ENCODE assay signal across 21 cellular contexts in genomic region chr13:27023385-27023784, GRCh38.
DNase-seq lines count a peak whose midpoint lies in the region; ATAC-seq and TF ChIP-seq lines count a peak whose summit lies in the region.
"Had no signal": no experiment of that assay in that cellular context is flagged by ENCODE, and none has a peak within 500 bp of the region (broad histone marks: within the 10 kb centered on the region; RNA-seq: fewer than 3 reads in every experiment).

No MANE protein-coding gene starts in this region.

- H2BK5ac ChIP-seq in trophoblast cell (ENCODE audit: low read depth, low read length, poor library complexity): no peak overlapping the region

- no peak overlapping the region for H4K8ac ChIP-seq in trophoblast cell (ENCODE audit: low read depth, low read length)

- no peaks in the 10 kb centered on the region for H3K36me3 ChIP-seq in HEK293 (ENCODE audit: control insufficient read depth in 2 of 2, insufficient read depth in 1 of 2, low read length in 2 of 2)
- no peaks in the 10 kb centered on the region for H3K36me3 ChIP-seq in WERI-Rb-1
- no peaks in the 10 kb centered on the region for H3K36me3 ChIP-seq in gastroesophageal sphincter
- H3K36me3 ChIP-seq in stomach: no peaks in the 10 kb centered on the region
- H3K36me3 ChIP-seq in CD8-positive, alpha-beta memory T cell (ENCODE audit: insufficient read depth, low read length): no peaks in the 10 kb centered on the region
- no peaks in the 10 kb centered on the region for H3K36me3 ChIP-seq in trophoblast cell (ENCODE audit: control insufficient read depth in 1 of 2, insufficient read depth in 2 of 2, low read length in 2 of 2)
- H3K36me3 ChIP-seq: HAP-1, SJCRH30, suprapubic skin had no signal

- H3K4me2 ChIP-seq in trophoblast cell (ENCODE audit: low read length): no peak overlapping the region

- no peak overlapping the region for H3K23ac ChIP-seq in trophoblast cell (ENCODE audit: low read length)

- peaks cover 2% of the 10 kb centered on the region for H3K79me1 ChIP-seq in trophoblast cell (ENCODE audit: low read length)

- no peak overlapping the region for H3K14ac ChIP-seq in trophoblast cell (ENCODE audit: low read length)

- ATAC-seq in gastroesophageal sphincter: no peak
- ATAC-seq in CD4-positive, alpha-beta T cell (ENCODE audit: poor library complexity): no peak
- ATAC-seq: effector memory CD8-positive, alpha-beta T cell had no signal

- H3K9me3 ChIP-seq in HEK293 (ENCODE audit: control insufficient read depth, insufficient read depth, low read depth, low read length) (no peaks in the 10 kb centered on the region), WERI-Rb-1 (ENCODE audit: severe bottlenecking) (no peaks in the 10 kb centered on the region), gastroesophageal sphincter (no peaks in the 10 kb centered on the region), stomach (no peaks in the 10 kb centered on the region), trophoblast cell (ENCODE audit: insufficient read depth, low read depth, low read length) (no peaks in the 10 kb centered on the region)
- no peaks in the 10 kb centered on the region for H3K9me3 ChIP-seq in CD8-positive, alpha-beta memory T cell (ENCODE audit: low read length)
- H3K9me3 ChIP-seq in CD4-positive, alpha-beta T cell (ENCODE audit: control insufficient read depth, low read length): no peaks in the 10 kb centered on the region
- H3K9me3 ChIP-seq: HAP-1, SJCRH30, suprapubic skin had no signal

- H3K4me1 ChIP-seq in HEK293 (ENCODE audit: control insufficient read depth, insufficient read depth, low read length) (no peaks in the 10 kb centered on the region; the same call in 1 of the 2 replicates), gastroesophageal sphincter (peaks cover 0 to 77% (median 13%) of the 10 kb centered on the region in 3 donors), stomach (peaks cover 26 to 53% (median 36%) of the 10 kb centered on the region in 4 donors), trophoblast cell (ENCODE audit: control insufficient read depth in 1 of 2, insufficient read depth in 2 of 2, low read length in 2 of 2) (peaks cover 2% of the 10 kb centered on the region in 2 experiments)
- no peaks in the 10 kb centered on the region for H3K4me1 ChIP-seq in CD8-positive, alpha-beta memory T cell (ENCODE audit: insufficient read depth, low read length)
- H3K4me1 ChIP-seq: HAP-1, parathyroid adenoma, suprapubic skin had no signal

- H2BK12ac ChIP-seq in trophoblast cell (ENCODE audit: low read length): no peak overlapping the region

- CTCF ChIA-PET in HEK293 (lab: Yijun Ruan, JAX): no interaction called here
- CTCF ChIA-PET in CD8-positive, alpha-beta memory T cell (lab: Charles Lee): interaction anchor here (1.1 kb wide), 1 partner anchor 352 kb away, joined by 3 read pairs; no protein-coding TSS in a partner anchor
- CTCF ChIA-PET in CD4-positive, alpha-beta T cell (lab: Charles Lee): interaction anchor here (1.0 kb wide), 1 partner anchor 10 kb away, joined by 3 read pairs; no protein-coding TSS in a partner anchor

- H3K27me3 ChIP-seq in WERI-Rb-1 (ENCODE audit: insufficient read depth, low read depth, severe bottlenecking) (no peaks in the 10 kb centered on the region), gastroesophageal sphincter (no peaks in the 10 kb centered on the region), stomach (no peaks in the 10 kb centered on the region), trophoblast cell (ENCODE audit: insufficient read depth, low read length) (no peaks in the 10 kb centered on the region)
- H3K27me3 ChIP-seq in CD8-positive, alpha-beta memory T cell (ENCODE audit: insufficient read depth, low read length, poor library complexity, severe bottlenecking): no peaks in the 10 kb centered on the region
- H3K27me3 ChIP-seq in CD4-positive, alpha-beta T cell (ENCODE audit: control insufficient read depth, insufficient read depth, low read length): peaks cover 8% of the 10 kb centered on the region
- H3K27me3 ChIP-seq: suprapubic skin had no signal

- no peak overlapping the region for H4K12ac ChIP-seq in trophoblast cell (ENCODE audit: low read depth, low read length)

- peak; percentile 22 for DNase-seq in WERI-Rb-1
- DNase-seq in stomach: no peak
- DNase-seq in NCI-H1092 treated with DMSO at 0.1 percent for 48 hours (lab: John Stamatoyannopoulos, UW): no peak
- no peak for DNase-seq in CD8-positive, alpha-beta memory T cell
- DNase-seq in trophoblast cell: no peak
- DNase-seq in CD4-positive, alpha-beta T cell: no peak
- DNase-seq: activated naive CD8-positive, alpha-beta T cell treated with anti-CD3 and anti-CD28 coated beads for 36 hours; CD4-positive, CD25-positive, alpha-beta regulatory T cell; effector memory CD8-positive, alpha-beta T cell; glutamatergic neuron; KBM-7; NCI-H187 had no signal

- TF ChIP-seq POLR2A in gastroesophageal sphincter (IDR thresholded peaks at IDR 0.05): no peak
- TF ChIP-seq POLR2A in stomach (IDR thresholded peaks at IDR 0.05): no peak

- H3K4me3 ChIP-seq in HEK293 (ENCODE audit: low read depth, low read length) (no peak overlapping the region), WERI-Rb-1 (ENCODE audit: low read depth, low read length) (no peak overlapping the region), gastroesophageal sphincter (no peak overlapping the region), stomach (no peak overlapping the region), trophoblast cell (ENCODE audit: low read depth, low read length) (no peak overlapping the region)
- no peak overlapping the region for H3K4me3 ChIP-seq in CD8-positive, alpha-beta memory T cell (ENCODE audit: low read length)
- H3K4me3 ChIP-seq: HAP-1, SJCRH30, suprapubic skin had no signal

- H3K36me3 Mint-ChIP-seq in CD8-positive, alpha-beta memory T cell: no peaks in the 10 kb centered on the region
- H3K36me3 Mint-ChIP-seq in CD4-positive, alpha-beta T cell (ENCODE audit: low read depth): no peaks in the 10 kb centered on the region
- H3K36me3 Mint-ChIP-seq: activated naive CD8-positive, alpha-beta T cell treated with anti-CD3 and anti-CD28 coated beads for 36 hours; CD4-positive, CD25-positive, alpha-beta regulatory T cell had no signal

- no peak overlapping the region for H3K18ac ChIP-seq in trophoblast cell (ENCODE audit: low read length)

- TF ChIP-seq CTCF in HEK293 (tag by site-specific recombination; IDR thresholded peaks at IDR 0.05) (no peak), WERI-Rb-1 (IDR thresholded peaks at IDR 0.05; ENCODE audit: low read depth, low read length) (peak; percentile 22; the same call in 1 of the 2 replicates), gastroesophageal sphincter (IDR thresholded peaks at IDR 0.05) (no peak), stomach (IDR thresholded peaks at IDR 0.05) (no peak)
- TF ChIP-seq CTCF in CD4-positive, alpha-beta T cell (IDR thresholded peaks at IDR 0.05): no peak

- H3K4me3 Mint-ChIP-seq in CD8-positive, alpha-beta memory T cell: no peak overlapping the region
- H3K4me3 Mint-ChIP-seq in CD4-positive, alpha-beta T cell: no peak overlapping the region
- H3K4me3 Mint-ChIP-seq: activated CD4-positive, alpha-beta T cell treated with anti-CD3 and anti-CD28 coated beads for 36 hours; activated naive CD8-positive, alpha-beta T cell treated with anti-CD3 and anti-CD28 coated beads for 36 hours; CD4-positive, CD25-positive, alpha-beta regulatory T cell; effector memory CD8-positive, alpha-beta T cell; memory B cell; nephron had no signal

- no peak overlapping the region for H3K4ac ChIP-seq in trophoblast cell (ENCODE audit: low read depth, low read length)

- H3K27me3 Mint-ChIP-seq in CD8-positive, alpha-beta memory T cell: peaks cover 3 to 6% of the 10 kb centered on the region in 2 donors
- peaks cover 26% of the 10 kb centered on the region for H3K27me3 Mint-ChIP-seq in CD4-positive, alpha-beta T cell
- H3K27me3 Mint-ChIP-seq: activated naive CD8-positive, alpha-beta T cell treated with anti-CD3 and anti-CD28 coated beads for 36 hours had no signal

- 56 to 68% methylated on average over 5 to 6 of the region's 7 CpGs for WGBS in gastroesophageal sphincter (ENCODE audit: low coverage in 1 of 2), 2 donors
- WGBS in stomach, 5 donors: 85 to 90% (median 88%) methylated on average over 7 of the region's 7 CpGs
- no CpG with 5 or more reads among the region's 7 CpGs for WGBS in trophoblast cell (ENCODE audit: extremely low coverage, insufficient coverage, insufficient read length)

- no peak overlapping the region for H3K27ac Mint-ChIP-seq in CD8-positive, alpha-beta memory T cell
- no peak overlapping the region for H3K27ac Mint-ChIP-seq in CD4-positive, alpha-beta T cell
- H3K27ac Mint-ChIP-seq: activated CD4-positive, alpha-beta T cell treated with anti-CD3 and anti-CD28 coated beads for 36 hours; activated naive CD8-positive, alpha-beta T cell treated with anti-CD3 and anti-CD28 coated beads for 36 hours; CD4-positive, CD25-positive, alpha-beta regulatory T cell; effector memory CD8-positive, alpha-beta T cell; memory B cell; nephron had no signal

- intact Hi-C loops in stomach (cut with DNase I; ENCODE audit: low total_unique reads): no loop called here
- intact Hi-C loops in CD4-positive, alpha-beta T cell (cut with DNase I, micrococcal nuclease): no loop called here

- H3K27ac ChIP-seq in HEK293 (ENCODE audit: extremely low read depth, low read depth, low read length) (peak overlapping the region; percentile 13; the same call in 1 of the 2 replicates), WERI-Rb-1 (no peak overlapping the region), gastroesophageal sphincter (peak overlapping the region; percentile 74 to 82 (median 81)), stomach (peak overlapping the region in 4 of 5 donors; percentile 46 to 77 (median 58)), trophoblast cell (ENCODE audit: low read depth, low read length) (no peak overlapping the region)
- H3K27ac ChIP-seq in CD8-positive, alpha-beta memory T cell (ENCODE audit: low read depth, low read length): no peak overlapping the region
- no peak overlapping the region for H3K27ac ChIP-seq in CD4-positive, alpha-beta T cell (ENCODE audit: low read depth, low read length)
- H3K27ac ChIP-seq: parathyroid adenoma, SJCRH30, suprapubic skin had no signal

- no peaks in the 10 kb centered on the region for H3K79me2 ChIP-seq in trophoblast cell (ENCODE audit: control insufficient read depth, insufficient read depth, low read length, poor library complexity)
- H3K79me2 ChIP-seq: parathyroid adenoma had no signal

- H3K9ac ChIP-seq in trophoblast cell (ENCODE audit: low read length): no peak overlapping the region
- H3K9ac ChIP-seq: parathyroid adenoma had no signal

- H2BK120ac ChIP-seq in trophoblast cell (ENCODE audit: insufficient read depth, low read length, poor library complexity): no peak overlapping the region

- no peak overlapping the region for H4K91ac ChIP-seq in trophoblast cell (ENCODE audit: low read depth, low read length)

- H3K4me1 Mint-ChIP-seq in CD8-positive, alpha-beta memory T cell: peaks cover 4 to 12% (median 5%) of the 10 kb centered on the region in 3 donors
- H3K4me1 Mint-ChIP-seq in CD4-positive, alpha-beta T cell (ENCODE audit: low read depth): no peaks in the 10 kb centered on the region
- H3K4me1 Mint-ChIP-seq: activated naive CD8-positive, alpha-beta T cell treated with anti-CD3 and anti-CD28 coated beads for 36 hours had no signal

- H3K9me3 Mint-ChIP-seq in CD8-positive, alpha-beta memory T cell: peaks cover 0 to 2% (median 0%) of the 10 kb centered on the region in 5 donors
- H3K9me3 Mint-ChIP-seq in CD4-positive, alpha-beta T cell: no peaks in the 10 kb centered on the region
- H3K9me3 Mint-ChIP-seq: activated naive CD8-positive, alpha-beta T cell treated with anti-CD3 and anti-CD28 coated beads for 36 hours; effector memory CD8-positive, alpha-beta T cell; memory B cell; nephron had no signal

- TF ChIP-seq EP300 in gastroesophageal sphincter (IDR thresholded peaks at IDR 0.05): no peak
- no peak for TF ChIP-seq EP300 in stomach (IDR thresholded peaks at IDR 0.05)

- H2AK5ac ChIP-seq in trophoblast cell (ENCODE audit: low read length): no peak overlapping the region

- POLR2A ChIA-PET in HEK293 (lab: Yijun Ruan, JAX): no interaction called here
- POLR2A ChIA-PET in CD8-positive, alpha-beta memory T cell (lab: Charles Lee): no interaction called here
- POLR2A ChIA-PET in CD4-positive, alpha-beta T cell (lab: Charles Lee): no interaction called here

- H2AFZ ChIP-seq in trophoblast cell (ENCODE audit: insufficient read depth, low read length, poor library complexity): no peak overlapping the region
- H2AFZ ChIP-seq: parathyroid adenoma had no signal

Comparison
In these comparisons a context has a peak if more than half of its experiments do, and no peak if none do; other contexts are left out.
1. H3K27ac ChIP-seq: peak in HEK293 (single experiment), gastroesophageal sphincter (4 of 4) and stomach (4 of 5); none in WERI-Rb-1 (single experiment), CD8-positive, alpha-beta memory T cell (single experiment), trophoblast cell (single experiment) and CD4-positive, alpha-beta T cell (single experiment).